23 cellular contexts compared by ENCODE assay signal in genomic region chr9:114213566-114213965, GRCh38.
"Had no signal": no experiment of that assay in that cellular context is flagged by ENCODE, and none has a peak within 500 bp of the region (broad histone marks: within the 10 kb centered on the region; RNA-seq: fewer than 3 reads in every experiment).

No MANE protein-coding gene starts in this region.

- H3K4me2 ChIP-seq: hepatocyte had no signal

- H3K79me2 ChIP-seq: hepatocyte had no signal

- DNase-seq: activated CD4-positive, alpha-beta memory T cell treated with anti-CD3 and anti-CD28 coated beads for 36 hours; activated CD4-positive, alpha-beta T cell treated with anti-CD3 and anti-CD28 coated beads, Interleukin-2, amount 10 ng/mL, durations not matched to agents 24 days and 14 days; activated CD4-positive, CD25-positive, alpha-beta regulatory T cell treated with anti-CD3 and anti-CD28 coated beads, Interleukin-2, amount 50 U/mL, for 72 hours; activated CD8-positive, alpha-beta memory T cell treated with anti-CD3 and anti-CD28 coated beads, Interleukin-2, amount 50 U/mL, for 4 hours; activated effector memory CD4-positive, alpha-beta T cell treated with anti-CD3 and anti-CD28 coated beads, Interleukin-2, amount 50 U/mL, for 16 hours; activated naive CD4-positive, alpha-beta T cell treated with anti-CD3 and anti-CD28 coated beads for 36 hours; activated naive CD8-positive, alpha-beta T cell treated with anti-CD3 and anti-CD28 coated beads for 36 hours; activated T-cell treated with anti-CD3 and anti-CD28 coated beads, Interleukin-2, amount 50 U/mL, for 1 hour; effector CD4-positive, alpha-beta T cell; gastrocnemius medialis; glutamatergic neuron; islet precursor cell; mucosa of descending colon; nephron progenitor cell; stimulated activated naive CD4-positive, alpha-beta T cell; T-helper 2 cell; trophoblast cell had no signal

- H3K27ac ChIP-seq: adrenal gland, gastrocnemius medialis, hepatocyte, neutrophil, suprapubic skin had no signal

- H3K4me3 ChIP-seq: adrenal gland, gastrocnemius medialis, hepatocyte, mucosa of descending colon, suprapubic skin, uterus had no signal

- FAIRE-seq: astrocyte had no signal

- ATAC-seq: gastrocnemius medialis, mucosa of descending colon had no signal

- H3K27me3 ChIP-seq: adrenal gland, gastrocnemius medialis, hepatocyte, neutrophil, suprapubic skin, uterus had no signal

- H3K36me3 ChIP-seq: gastrocnemius medialis, neutrophil, uterus had no signal

- H2AFZ ChIP-seq: hepatocyte had no signal

- H3K9me3 ChIP-seq: adrenal gland, gastrocnemius medialis, mucosa of descending colon, neutrophil, suprapubic skin, uterus had no signal
